ENCODE assay signal across 11 cellular contexts in the genomic region with DNA sequence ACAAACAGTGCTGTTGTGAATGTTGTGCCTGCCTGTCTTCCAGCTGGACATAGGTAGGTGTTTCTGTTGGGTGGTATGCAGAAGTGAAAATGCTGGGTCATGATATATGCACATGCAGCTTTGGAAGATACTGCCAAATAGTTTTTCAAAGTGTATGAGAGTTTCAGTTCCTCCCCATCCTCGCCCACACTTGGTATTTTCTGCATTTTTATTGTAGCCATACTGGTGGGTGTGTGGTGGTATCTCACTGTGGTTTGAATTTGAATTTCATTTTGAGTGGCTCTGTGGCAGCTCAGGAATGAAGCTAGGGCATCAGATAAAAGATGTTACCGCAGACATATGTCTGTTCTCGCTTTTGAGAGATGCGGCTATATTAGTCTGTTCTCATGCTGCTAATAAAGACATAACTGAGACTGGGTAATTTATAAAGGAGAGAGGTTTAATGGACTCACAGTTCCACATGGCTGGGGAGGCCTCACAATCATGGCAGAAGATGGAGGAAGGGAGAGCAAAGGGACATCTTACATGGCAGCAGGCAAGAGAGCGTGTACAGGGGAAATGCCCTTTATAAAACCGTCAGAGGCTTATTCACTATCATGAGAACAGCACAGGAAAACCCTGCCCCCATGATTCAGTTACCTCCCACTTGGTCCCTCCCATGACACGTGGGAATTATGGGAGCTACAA.
DNase-seq lines count a peak whose midpoint lies in the region; ATAC-seq, FAIRE-seq and TF ChIP-seq lines count a peak whose summit lies in the region.
"Had no signal": no experiment of that assay in that cellular context is flagged by ENCODE, and none has a peak within 500 bp of the region (broad histone marks: within the 10 kb centered on the region; RNA-seq: fewer than 3 reads in every experiment).

No MANE protein-coding gene starts in this region.

- no peak overlapping the region for H3K27ac ChIP-seq in A549
- H3K27ac ChIP-seq in OCI-LY7 (ENCODE audit: low read depth, low read length, poor library complexity, severe bottlenecking): peak overlapping the region; percentile 14
- H3K27ac ChIP-seq: esophagus muscularis mucosa, suprapubic skin had no signal

- ATAC-seq in A549: no peak
- ATAC-seq in GM18907 (IDR thresholded peaks at IDR 0.05; ENCODE audit: unreplicated experiment): peak; percentile 81
- ATAC-seq in HG02943 (IDR thresholded peaks at IDR 0.05; ENCODE audit: low read depth, unreplicated experiment): peak; percentile 47

- POLR2A ChIA-PET in A549 (lab: Yijun Ruan, JAX): no interaction called here
- POLR2A ChIA-PET in OCI-LY7 (lab: Charles Lee): interaction anchor here (0.6 kb wide), 2 partner anchors 727 to 827 kb away, joined by 3 read pairs; no protein-coding TSS in a partner anchor

- FAIRE-seq in A549 (lab: Jason Lieb, UNC): no peak
- FAIRE-seq: TTC549 had no signal

- H3K4me1 ChIP-seq in A549 (no peaks in the 10 kb centered on the region), OCI-LY7 (ENCODE audit: insufficient read depth, low read length, poor library complexity, severe bottlenecking) (peaks cover 24% of the 10 kb centered on the region)

- H2AFZ ChIP-seq in OCI-LY7 (ENCODE audit: low read length): no peak overlapping the region

- TF ChIP-seq POLR2A in A549 (IDR thresholded peaks at IDR 0.05; ENCODE audit: low read length) (no peak), erythroblast (IDR thresholded peaks at IDR 0.05; ENCODE audit: low read length) (no peak)

- H3K4me2 ChIP-seq in A549: no peak overlapping the region
- H3K4me2 ChIP-seq in OCI-LY7 (ENCODE audit: low read length): no peak overlapping the region

- CTCF ChIA-PET in A549 (lab: Yijun Ruan, JAX): interaction anchor here (2.2 to 2.6 kb wide), 2 partner anchors 12 to 491 kb away, joined by 7 to 10 read pairs; no protein-coding TSS in a partner anchor
- CTCF ChIA-PET in OCI-LY7 (lab: Charles Lee; ENCODE audit: unreplicated experiment): interaction anchor here (0.8 kb wide), 1 partner anchor 23 kb away, joined by 3 read pairs; no protein-coding TSS in a partner anchor

- no peaks in the 10 kb centered on the region for H4K20me1 ChIP-seq in OCI-LY7 (ENCODE audit: insufficient read depth, low read length)

- no peaks in the 10 kb centered on the region for H3K9me2 ChIP-seq in OCI-LY7 (ENCODE audit: insufficient read depth, low read length)

- no TSS peak for BruUV-seq in OCI-LY7 (replicated peaks; lab: Mats Ljungman, UMichigan)

- intact Hi-C loops in OCI-LY7 (cut with micrococcal nuclease; ENCODE audit: unreplicated experiment): loop anchor here (5.0 kb wide), 2 partner anchors 195 to 305 kb away; a partner anchor contains a TSS

- TF ChIP-seq CTCF in A549 (IDR thresholded peaks at IDR 0.05) (no peak), OCI-LY7 (conservative IDR thresholded peaks at IDR 0.05; ENCODE audit: low read length) (no peak)

- 54% methylated on average over 7 of the region's 7 CpGs for WGBS in A549 (ENCODE audit: missing lambda C conversion rate)

- DNase-seq in A549 (ENCODE audit: low read depth in 1 of 2, low spot score in 1 of 2) (no peak), OCI-LY7 (ENCODE audit: low spot score) (peak; percentile 79), erythroblast (lab: John Stamatoyannopoulos, UW) (no peak), SKM-1 treated with dmso at 0.1 percent for 144 hours (lab: John Stamatoyannopoulos, UW; ENCODE audit: unreplicated experiment) (no peak), retina (no peak)
- no peak for DNase-seq in NK-92 treated with Interleukin-12 subunit alpha and Interleukin-12 subunit beta, amount 100 ng/mL, for 24 hours (lab: John Stamatoyannopoulos, UW)

- TF ChIP-seq EP300 in A549 (IDR thresholded peaks at IDR 0.05): no peak

- H3K9me3 ChIP-seq in A549 (no peaks in the 10 kb centered on the region), OCI-LY7 (ENCODE audit: low read length) (peaks cover 5% of the 10 kb centered on the region; the same call in 1 of the 2 replicates)
- H3K9me3 ChIP-seq: esophagus muscularis mucosa, suprapubic skin had no signal

- H3K36me3 ChIP-seq in OCI-LY7 (ENCODE audit: insufficient read depth, low read length): no peaks in the 10 kb centered on the region
- H3K36me3 ChIP-seq: esophagus muscularis mucosa, suprapubic skin had no signal

- TF ChIP-seq RAD21 in A549 (conservative IDR thresholded peaks at IDR 0.05 in 1 of 2, IDR thresholded peaks at IDR 0.05 in 1 of 2): no peak

- no peak overlapping the region for H3K4me3 ChIP-seq in A549
- no peak overlapping the region for H3K4me3 ChIP-seq in OCI-LY7 (ENCODE audit: low read depth, low read length, poor library complexity, severe bottlenecking)
- H3K4me3 ChIP-seq: esophagus muscularis mucosa, suprapubic skin had no signal

- H3K79me2 ChIP-seq in OCI-LY7 (ENCODE audit: insufficient read depth, low read depth, low read length): no peaks in the 10 kb centered on the region

TF ChIP-seq in A549, 52 proteins besides CTCF, POLR2A, EP300 and RAD21:
- TF ChIP-seq NR3C1 (IDR thresholded peaks at IDR 0.05) (no peak), EHMT2 (IDR thresholded peaks at IDR 0.05; ENCODE audit: low read depth) (no peak), MAFK (IDR thresholded peaks at IDR 0.05; ENCODE audit: partially characterized antibody) (peak; percentile 9), HEYL (CRISPR knock-in tag; IDR thresholded peaks at IDR 0.05) (no peak), MYC (IDR thresholded peaks at IDR 0.05; ENCODE audit: borderline replicate concordance, low read length) (no peak), POLR2AphosphoS2 (conservative IDR thresholded peaks at IDR 0.05; ENCODE audit: low read length) (no peak)

Comparison
In these comparisons a context has a peak if more than half of its experiments do, and no peak if none do; other contexts are left out.
1. ATAC-seq: peak in GM18907 (single experiment) and HG02943 (single experiment); none in A549 (0 of 2).